In genomic region chr7:130944997-130945396, GRCh38 we compare ENCODE assay signal across 15 cellular contexts.
DNase-seq lines count a peak whose midpoint lies in the region; ATAC-seq, FAIRE-seq and TF ChIP-seq lines count a peak whose summit lies in the region.
"Had no signal": no experiment of that assay in that cellular context is flagged by ENCODE, and none has a peak within 500 bp of the region (broad histone marks: within the 10 kb centered on the region; RNA-seq: fewer than 3 reads in every experiment).

No MANE protein-coding gene starts in this region.

- ATAC-seq in A549 (no peak), GM19043 (IDR thresholded peaks at IDR 0.05; ENCODE audit: low read depth, unreplicated experiment) (peak; percentile 8), lower lobe of right lung (no peak), GM18907 (IDR thresholded peaks at IDR 0.05; ENCODE audit: unreplicated experiment) (no peak)

- FAIRE-seq in A549 (lab: Jason Lieb, UNC), result peak; percentile 18

- DNase-seq in A549 (ENCODE audit: low read depth in 1 of 2, low spot score in 1 of 2) (no peak), lower lobe of right lung (no peak), NCI-H2029 (lab: John Stamatoyannopoulos, UW) (no peak), NCI-H526 treated with DMSO at 0.1 percent for 48 hours (lab: John Stamatoyannopoulos, UW) (no peak)
- no peak for DNase-seq in activated T-helper 1 cell treated with anti-CD3 and anti-CD28 coated beads, Interleukin-12 subunit alpha, Interleukin-12 subunit beta, Interleukin-2, Interleukin-4 antibody, amounts not matched to agents 30 ng/mL and 10 ng/mL and 1 ng/mL, durations not matched to agents 14 hours and 24 hours and 36 hours (ENCODE audit: low spot score)
- DNase-seq in stimulated activated CD4-positive, alpha-beta T cell treated with anti-CD3 and anti-CD28 coated beads, Interleukin-4, amount 100 ng/mL, for 1 hour, result no peak
- DNase-seq: dorsolateral prefrontal cortex, NCI-H2227 treated with DMSO at 0.1 percent for 48 hours, posterior cingulate gyrus, WERI-Rb-1 had no signal

- H3K4me3 Mint-ChIP-seq in activated T-helper 1 cell treated with anti-CD3 and anti-CD28 coated beads, Interleukin-12 subunit alpha, Interleukin-12 subunit beta, Interleukin-2, Interleukin-4 antibody, amounts not matched to agents 30 ng/mL and 10 ng/mL and 1 ng/mL, durations not matched to agents 14 hours and 24 hours and 36 hours, result no peak overlapping the region

- intact Hi-C loops in activated T-helper 1 cell treated with anti-CD3 and anti-CD28 coated beads, Interleukin-12 subunit alpha, Interleukin-12 subunit beta, Interleukin-2, Interleukin-4 antibody, amounts not matched to agents 30 ng/mL and 10 ng/mL and 1 ng/mL, durations not matched to agents 14 hours and 24 hours and 36 hours (cut with micrococcal nuclease), result loop anchor here (10.0 kb wide), 1 partner anchor 50 kb away; no protein-coding TSS in a partner anchor
- intact Hi-C loops in lower lobe of right lung (cut with DNase I), result no loop called here

- peak overlapping the region; percentile 88 for H3K4me2 ChIP-seq in A549

- H3K27ac ChIP-seq in A549, result peak overlapping the region; percentile 86 to 87
- peak overlapping the region; percentile 15 for H3K27ac ChIP-seq in lower lobe of right lung
- H3K27ac ChIP-seq: thoracic aorta, WERI-Rb-1 had no signal

- WGBS in A549 (ENCODE audit: missing lambda C conversion rate), result 32% methylated on average over 1 of the region's 1 CpG

- no peaks in the 10 kb centered on the region for H3K9me3 ChIP-seq in A549
- H3K9me3 ChIP-seq in lower lobe of right lung, result no peaks in the 10 kb centered on the region
- H3K9me3 ChIP-seq: BLaER1 treated with 17β-estradiol and CSF1 and Interleukin-3, amounts not matched to agents 10 nM and 100 nM; thoracic aorta had no signal

- H3K4me1 ChIP-seq in A549 (peaks cover 69% of the 10 kb centered on the region), lower lobe of right lung (peaks cover 70% of the 10 kb centered on the region)

- H3K27me3 Mint-ChIP-seq in activated T-helper 1 cell treated with anti-CD3 and anti-CD28 coated beads, Interleukin-12 subunit alpha, Interleukin-12 subunit beta, Interleukin-2, Interleukin-4 antibody, amounts not matched to agents 30 ng/mL and 10 ng/mL and 1 ng/mL, durations not matched to agents 14 hours and 24 hours and 36 hours (ENCODE audit: insufficient read depth), result no peaks in the 10 kb centered on the region

- no peak for TF ChIP-seq RAD21 in A549 (conservative IDR thresholded peaks at IDR 0.05 in 1 of 2, IDR thresholded peaks at IDR 0.05 in 1 of 2)

- POLR2A ChIA-PET in A549 (lab: Yijun Ruan, JAX), result interaction anchor here (1.3 to 4.4 kb wide), 3 partner anchors 15 to 46 kb away, joined by 4 to 21 read pairs (median 6); no protein-coding TSS in a partner anchor

- H3K36me3 Mint-ChIP-seq in activated T-helper 1 cell treated with anti-CD3 and anti-CD28 coated beads, Interleukin-12 subunit alpha, Interleukin-12 subunit beta, Interleukin-2, Interleukin-4 antibody, amounts not matched to agents 30 ng/mL and 10 ng/mL and 1 ng/mL, durations not matched to agents 14 hours and 24 hours and 36 hours (ENCODE audit: low read depth), result peaks cover 50% of the 10 kb centered on the region

- H3K4me3 ChIP-seq in A549 (no peak overlapping the region), lower lobe of right lung (no peak overlapping the region)
- H3K4me3 ChIP-seq: BLaER1 treated with 17β-estradiol and CSF1 and Interleukin-3, amounts not matched to agents 10 nM and 100 nM; lung; thoracic aorta had no signal

- CTCF ChIA-PET in A549 (lab: Yijun Ruan, JAX), result interaction anchor here (1.0 to 4.7 kb wide), 8 partner anchors 9 to 70 kb away, joined by 3 to 45 read pairs (median 4); no protein-coding TSS in a partner anchor

- peaks cover 84% of the 10 kb centered on the region for H3K4me1 Mint-ChIP-seq in activated T-helper 1 cell treated with anti-CD3 and anti-CD28 coated beads, Interleukin-12 subunit alpha, Interleukin-12 subunit beta, Interleukin-2, Interleukin-4 antibody, amounts not matched to agents 30 ng/mL and 10 ng/mL and 1 ng/mL, durations not matched to agents 14 hours and 24 hours and 36 hours (ENCODE audit: low read depth)

- TF ChIP-seq CTCF in A549 (IDR thresholded peaks at IDR 0.05) (no peak), lower lobe of right lung (IDR thresholded peaks at IDR 0.05) (no peak)

- H3K9me3 Mint-ChIP-seq in activated T-helper 1 cell treated with anti-CD3 and anti-CD28 coated beads, Interleukin-12 subunit alpha, Interleukin-12 subunit beta, Interleukin-2, Interleukin-4 antibody, amounts not matched to agents 30 ng/mL and 10 ng/mL and 1 ng/mL, durations not matched to agents 14 hours and 24 hours and 36 hours, result no peaks in the 10 kb centered on the region

- TF ChIP-seq EP300 in A549 (IDR thresholded peaks at IDR 0.05), result no peak

- H3K27ac Mint-ChIP-seq in activated T-helper 1 cell treated with anti-CD3 and anti-CD28 coated beads, Interleukin-12 subunit alpha, Interleukin-12 subunit beta, Interleukin-2, Interleukin-4 antibody, amounts not matched to agents 30 ng/mL and 10 ng/mL and 1 ng/mL, durations not matched to agents 14 hours and 24 hours and 36 hours, result peak overlapping the region; percentile 74

- TF ChIP-seq POLR2A in A549 (IDR thresholded peaks at IDR 0.05; ENCODE audit: low read length), result no peak

- peaks cover 15% of the 10 kb centered on the region for H3K36me3 ChIP-seq in lower lobe of right lung
- H3K36me3 ChIP-seq: WERI-Rb-1 had no signal

- no peaks in the 10 kb centered on the region for H3K27me3 ChIP-seq in lower lobe of right lung (ENCODE audit: low read depth)
- H3K27me3 ChIP-seq: BLaER1 treated with 17β-estradiol and CSF1 and Interleukin-3, amounts not matched to agents 10 nM and 100 nM; dorsolateral prefrontal cortex had no signal

TF ChIP-seq in A549, 52 proteins besides CTCF, POLR2A, EP300 and RAD21:
- TF ChIP-seq HOXB13 (CRISPR knock-in tag; IDR thresholded peaks at IDR 0.05; ENCODE audit: low read depth) (no peak), CHD2 (IDR thresholded peaks at IDR 0.05; ENCODE audit: low read length, partially characterized antibody) (no peak)
